In genomic region chr4:93764647-93765246, GRCh38 we compare ENCODE assay signal across 9 cellular contexts.
DNase-seq lines count a peak whose midpoint lies in the region; ATAC-seq and TF ChIP-seq lines count a peak whose summit lies in the region.
"Had no signal": no experiment of that assay in that cellular context is flagged by ENCODE, and none has a peak within 500 bp of the region (broad histone marks: within the 10 kb centered on the region; RNA-seq: fewer than 3 reads in every experiment).

No MANE protein-coding gene starts in this region.

- no peak for TF ChIP-seq POLR2A in GM18505 (IDR thresholded peaks at IDR 0.05; ENCODE audit: borderline replicate concordance, extremely low read depth, insufficient read depth, insufficient read length)

- H3K27me3 ChIP-seq in lower lobe of right lung (ENCODE audit: low read depth), result no peaks in the 10 kb centered on the region

- no peaks in the 10 kb centered on the region for H3K27me3 Mint-ChIP-seq in MCF 10A (ENCODE audit: insufficient read depth, unreplicated experiment)

- CTCF ChIA-PET in MCF 10A (lab: Yijun Ruan, JAX), result interaction anchor here (0.7 to 1.0 kb wide), 19 partner anchors 10 to 1496 kb away, joined by 3 to 9 read pairs (median 3); no protein-coding TSS in a partner anchor

- no TSS peak for BruUV-seq in MCF 10A (replicated peaks; lab: Mats Ljungman, UMichigan)

- H3K9me3 ChIP-seq in lower lobe of right lung, result no peaks in the 10 kb centered on the region

- H3K27ac ChIP-seq in lower lobe of right lung, result no peak overlapping the region

- peak; percentile 73 for TF ChIP-seq CTCF in MCF 10A (IDR thresholded peaks at IDR 0.05; ENCODE audit: unreplicated experiment)
- peak; percentile 71 for TF ChIP-seq CTCF in lower lobe of right lung (IDR thresholded peaks at IDR 0.05)

- H3K9me3 Mint-ChIP-seq in MCF 10A (ENCODE audit: unreplicated experiment), result no peaks in the 10 kb centered on the region
- H3K9me3 Mint-ChIP-seq: naive B cell had no signal

- H3K4me1 ChIP-seq in lower lobe of right lung, result peaks cover 4% of the 10 kb centered on the region

- H3K4me1 Mint-ChIP-seq in MCF 10A (ENCODE audit: insufficient read depth, unreplicated experiment), result no peaks in the 10 kb centered on the region
- H3K4me1 Mint-ChIP-seq: naive B cell had no signal

- no peak overlapping the region for H3K4me3 Mint-ChIP-seq in MCF 10A (ENCODE audit: unreplicated experiment)
- H3K4me3 Mint-ChIP-seq: naive B cell had no signal

- no peak overlapping the region for H3K4me3 ChIP-seq in lower lobe of right lung

- intact Hi-C loops in MCF 10A (cut with micrococcal nuclease) (loop anchor here (1.0 to 5.0 kb wide), 4 partner anchors 54 to 1457 kb away; no protein-coding TSS in a partner anchor), lower lobe of right lung (cut with DNase I) (no loop called here)

- DNase-seq in AML-193 (lab: John Stamatoyannopoulos, UW), result peak; percentile 32 to 58
- DNase-seq in NCI-H345 (lab: John Stamatoyannopoulos, UW), result peak; percentile 22
- DNase-seq in MCF 10A (ENCODE audit: unreplicated experiment), result peak; percentile 71
- DNase-seq in lower lobe of right lung, result no peak
- DNase-seq in activated effector memory CD4-positive, alpha-beta T cell treated with anti-CD3 and anti-CD28 coated beads, Interleukin-2, amount 50 U/mL, for 16 hours, result no peak
- DNase-seq: naive B cell had no signal

- H3K27ac Mint-ChIP-seq in MCF 10A (ENCODE audit: low read depth, unreplicated experiment), result no peak overlapping the region
- H3K27ac Mint-ChIP-seq: naive B cell had no signal

- POLR2A ChIA-PET in MCF 10A (lab: Yijun Ruan, JAX), result no interaction called here

- no peaks in the 10 kb centered on the region for H3K36me3 ChIP-seq in lower lobe of right lung

- peak; percentile 78 for ATAC-seq in GM18505 (IDR thresholded peaks at IDR 0.05; ENCODE audit: unreplicated experiment)
- ATAC-seq in HG03025 (IDR thresholded peaks at IDR 0.05; ENCODE audit: low FRiP score, unreplicated experiment), result peak; percentile 89
- no peak for ATAC-seq in lower lobe of right lung
- ATAC-seq in HG02970 (IDR thresholded peaks at IDR 0.05; ENCODE audit: low FRiP score, unreplicated experiment), result no peak

- H3K36me3 Mint-ChIP-seq in MCF 10A (ENCODE audit: insufficient read depth, unreplicated experiment), result no peaks in the 10 kb centered on the region
- H3K36me3 Mint-ChIP-seq: naive B cell had no signal

Comparison
In these comparisons a context has a peak if more than half of its experiments do, and no peak if none do; other contexts are left out.
1. DNase-seq: peak in AML-193 (2 of 2), NCI-H345 (single experiment) and MCF 10A (single experiment); none in lower lobe of right lung (single experiment) and activated effector memory CD4-positive, alpha-beta T cell treated with anti-CD3 and anti-CD28 coated beads, Interleukin-2, amount 50 U/mL, for 16 hours (single experiment).
2. ATAC-seq: peak in GM18505 (single experiment) and HG03025 (single experiment); none in lower lobe of right lung (0 of 2) and HG02970 (single experiment).